Comparison of ENCODE assay signal across 15 cellular contexts in genomic region chr5:53733853-53734252, GRCh38.
DNase-seq lines count a peak whose midpoint lies in the region; TF ChIP-seq lines count a peak whose summit lies in the region.
"Had no signal": no experiment of that assay in that cellular context is flagged by ENCODE, and none has a peak within 500 bp of the region (broad histone marks: within the 10 kb centered on the region; RNA-seq: fewer than 3 reads in every experiment).

No MANE protein-coding gene starts in this region.

- H4K20me1 ChIP-seq in Loucy (ENCODE audit: insufficient read depth, low read length, poor library complexity, severe bottlenecking) (no peaks in the 10 kb centered on the region), MM.1S (ENCODE audit: insufficient read depth, low read length) (no peaks in the 10 kb centered on the region)

- H3K79me2 ChIP-seq in Loucy (ENCODE audit: insufficient read depth, low read length) (no peaks in the 10 kb centered on the region), mesendoderm (ENCODE audit: control insufficient read depth, insufficient read depth, low read length) (no peaks in the 10 kb centered on the region), MM.1S (ENCODE audit: low read length) (no peaks in the 10 kb centered on the region)

- no peak overlapping the region for H2BK5ac ChIP-seq in mesendoderm (ENCODE audit: low read length)

- no CpG with 5 or more reads among the region's 1 CpG for WGBS in mesendoderm (ENCODE audit: extremely low coverage, insufficient coverage, low lambda C conversion rate)

- H3K56ac ChIP-seq in mesendoderm (ENCODE audit: low read length): no peak overlapping the region

- TF ChIP-seq CTCF in Loucy (conservative IDR thresholded peaks at IDR 0.05; ENCODE audit: low read length) (peak; percentile 56), brain microvascular endothelial cell (IDR thresholded peaks at IDR 0.05; ENCODE audit: low read depth, low read length, missing control alignments) (peak; percentile 11), vagina (IDR thresholded peaks at IDR 0.05) (no peak), MM.1S (IDR thresholded peaks at IDR 0.05; ENCODE audit: low read length) (no peak)

- H2AFZ ChIP-seq in Loucy (ENCODE audit: low read length) (no peak overlapping the region), MM.1S (ENCODE audit: low read length) (no peak overlapping the region)

- H3K4me2 ChIP-seq in Loucy (ENCODE audit: low read depth, low read length, poor library complexity, severe bottlenecking): no peak overlapping the region
- no peak overlapping the region for H3K4me2 ChIP-seq in mesendoderm (ENCODE audit: low read length)
- H3K4me2 ChIP-seq in MM.1S (ENCODE audit: low read depth, low read length): no peak overlapping the region
- H3K4me2 ChIP-seq: KMS-11 had no signal

- H4K8ac ChIP-seq in mesendoderm (ENCODE audit: low read depth, low read length): no peak overlapping the region

- no peaks in the 10 kb centered on the region for H3K9me3 ChIP-seq in Loucy (ENCODE audit: insufficient read depth, low read depth, low read length)
- H3K9me3 ChIP-seq in vagina: no peaks in the 10 kb centered on the region
- H3K9me3 ChIP-seq in MM.1S (replicated peaks; ENCODE audit: insufficient read depth, low read length): no peaks in the 10 kb centered on the region
- H3K9me3 ChIP-seq: uterus had no signal

- peak; percentile 7 for DNase-seq in SIG-M5 treated with dmso at 0.1 percent for 504 hours (lab: John Stamatoyannopoulos, UW; ENCODE audit: unreplicated experiment)
- no peak for DNase-seq in SIG-M5 (lab: John Stamatoyannopoulos, UW)
- no peak for DNase-seq in brain microvascular endothelial cell
- peak; percentile 37 for DNase-seq in mesendoderm
- DNase-seq in vagina (ENCODE audit: extremely low spot score in 2 of 2): no peak
- DNase-seq in MM.1S: no peak
- no peak for DNase-seq in activated CD4-positive, alpha-beta T cell treated with anti-CD3 and anti-CD28 coated beads, Interleukin-2, amount 50 U/mL, for 4 hours
- DNase-seq: activated CD8-positive, alpha-beta T cell treated with anti-CD3 and anti-CD28 coated beads for 36 hours; activated naive CD8-positive, alpha-beta T cell treated with anti-CD3 and anti-CD28 coated beads, Interleukin-2, amount 50 U/mL, for 24 hours; NCI-H1436 treated with DMSO at 0.1 percent for 48 hours; nephron progenitor cell; SHP77; uterus had no signal

- no peak overlapping the region for H3K18ac ChIP-seq in mesendoderm (ENCODE audit: low read length)

- no peak overlapping the region for H2BK15ac ChIP-seq in mesendoderm (replicated peaks; ENCODE audit: low read depth)

- no peak overlapping the region for H2BK120ac ChIP-seq in mesendoderm (ENCODE audit: low read depth, low read length)

- H3K79me1 ChIP-seq in mesendoderm (ENCODE audit: low read length): no peaks in the 10 kb centered on the region

- H3K9me2 ChIP-seq in Loucy (replicated peaks; ENCODE audit: low read depth, low read length) (no peaks in the 10 kb centered on the region), MM.1S (replicated peaks; ENCODE audit: insufficient read depth, low read length) (no peaks in the 10 kb centered on the region)

- no peak for TF ChIP-seq POLR2A in vagina (IDR thresholded peaks at IDR 0.05)

- H3K4me3 ChIP-seq in Loucy (ENCODE audit: low read length, poor library complexity, severe bottlenecking) (no peak overlapping the region), brain microvascular endothelial cell (ENCODE audit: low read depth, low read length) (no peak overlapping the region), mesendoderm (ENCODE audit: low read length) (no peak overlapping the region), vagina (no peak overlapping the region), MM.1S (ENCODE audit: low read length) (no peak overlapping the region)
- H3K4me3 ChIP-seq: uterus had no signal

- H3K4me1 ChIP-seq in Loucy (ENCODE audit: insufficient read depth, low read length, poor library complexity, severe bottlenecking) (peaks cover 51% of the 10 kb centered on the region), mesendoderm (ENCODE audit: control insufficient read depth, low read depth, low read length) (no peaks in the 10 kb centered on the region), vagina (no peaks in the 10 kb centered on the region), MM.1S (ENCODE audit: low read length) (no peaks in the 10 kb centered on the region)
- H3K4me1 ChIP-seq: uterus had no signal

- H3K36me3 ChIP-seq in Loucy (ENCODE audit: insufficient read depth, low read length) (no peaks in the 10 kb centered on the region), brain microvascular endothelial cell (replicated peaks) (no peaks in the 10 kb centered on the region), mesendoderm (ENCODE audit: control insufficient read depth, insufficient read depth, low read length) (no peaks in the 10 kb centered on the region), vagina (no peaks in the 10 kb centered on the region), MM.1S (replicated peaks; ENCODE audit: insufficient read depth, low read length) (no peaks in the 10 kb centered on the region)
- H3K36me3 ChIP-seq: uterus had no signal

- H3K27ac ChIP-seq in brain microvascular endothelial cell: no peak overlapping the region
- H3K27ac ChIP-seq in mesendoderm (ENCODE audit: low read depth, low read length): no peak overlapping the region
- no peak overlapping the region for H3K27ac ChIP-seq in vagina
- no peak overlapping the region for H3K27ac ChIP-seq in MM.1S (ENCODE audit: low read length)
- H3K27ac ChIP-seq: KMS-11, uterus had no signal

- no peak overlapping the region for H3K23ac ChIP-seq in mesendoderm (ENCODE audit: low read length)

- intact Hi-C loops in vagina (cut with DNase I): no loop called here

- no peak overlapping the region for H3K4ac ChIP-seq in mesendoderm (ENCODE audit: low read depth, low read length)

- in situ Hi-C loops in brain microvascular endothelial cell (cut with HindIII; ENCODE audit: low pct_ligation_motif_present, low sequenced_read_pairs): no loop called here

- H3K9ac ChIP-seq in Loucy (ENCODE audit: low read depth, low read length, poor library complexity, severe bottlenecking) (no peak overlapping the region), mesendoderm (ENCODE audit: low read length) (no peak overlapping the region), MM.1S (ENCODE audit: low read length) (no peak overlapping the region)
- H3K9ac ChIP-seq: KMS-11 had no signal

- no peaks in the 10 kb centered on the region for H3K27me3 ChIP-seq in Loucy (ENCODE audit: insufficient read depth, low read length, poor library complexity, severe bottlenecking)
- H3K27me3 ChIP-seq in brain microvascular endothelial cell (replicated peaks): no peaks in the 10 kb centered on the region
- no peaks in the 10 kb centered on the region for H3K27me3 ChIP-seq in mesendoderm (ENCODE audit: insufficient read depth, low read length, poor library complexity)
- no peaks in the 10 kb centered on the region for H3K27me3 ChIP-seq in vagina
- no peaks in the 10 kb centered on the region for H3K27me3 ChIP-seq in MM.1S (replicated peaks; ENCODE audit: insufficient read depth, low read length)
- H3K27me3 ChIP-seq: uterus had no signal

- H3F3A ChIP-seq in Loucy (ENCODE audit: low read depth) (peaks cover 3% of the 10 kb centered on the region; the same call in 1 of the 2 replicates), MM.1S (ENCODE audit: insufficient read depth, low read length) (no peaks in the 10 kb centered on the region)

- no peak overlapping the region for H2AK5ac ChIP-seq in mesendoderm (ENCODE audit: low read length)

- H4K5ac ChIP-seq in mesendoderm (ENCODE audit: low read length): no peak overlapping the region

Comparison
In these comparisons a context has a peak if more than half of its experiments do, and no peak if none do; other contexts are left out.
1. DNase-seq: peak in SIG-M5 treated with dmso at 0.1 percent for 504 hours (single experiment) and mesendoderm (single experiment); none in SIG-M5 (single experiment), brain microvascular endothelial cell (single experiment), vagina (0 of 2), MM.1S (single experiment) and activated CD4-positive, alpha-beta T cell treated with anti-CD3 and anti-CD28 coated beads, Interleukin-2, amount 50 U/mL, for 4 hours (0 of 2).
2. CTCF ChIP-seq: peak in Loucy (single experiment) and brain microvascular endothelial cell (single experiment); none in vagina (0 of 3) and MM.1S (single experiment).